28 cellular contexts compared by ENCODE assay signal in the genomic region with DNA sequence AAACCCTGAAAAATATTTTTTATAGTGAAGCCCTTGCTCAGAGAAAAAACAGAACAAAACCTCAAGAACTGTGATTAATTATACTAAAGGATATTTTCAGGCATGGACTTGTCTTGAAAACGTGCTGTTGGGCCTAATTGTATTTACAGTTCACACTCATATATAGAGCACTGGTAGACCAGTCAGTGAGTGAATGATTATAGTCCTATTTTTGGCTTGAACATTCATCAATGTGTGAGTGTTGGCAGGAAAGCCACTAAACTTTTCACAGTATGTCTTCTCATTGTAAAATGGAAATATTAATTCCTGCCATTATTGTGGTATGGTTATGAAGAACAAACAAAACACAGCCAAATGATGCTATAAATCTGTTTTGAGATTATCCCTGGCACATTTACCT.
"Had no signal": no experiment of that assay in that cellular context is flagged by ENCODE, and none has a peak within 500 bp of the region (broad histone marks: within the 10 kb centered on the region; RNA-seq: fewer than 3 reads in every experiment).

No MANE protein-coding gene starts in this region.

- H3K4me1 ChIP-seq: SJSA1 had no signal

- DNase-seq: Kasumi-1, KG1, MG63, NCI-H1048, NCI-H1092 treated with DMSO at 0.1 percent for 48 hours, NCI-H1105 treated with DMSO at 0.1 percent for 48 hours, NCI-H1436, NCI-H146, NCI-H1694, NCI-H187, NCI-H1930, NCI-H2029 treated with DMSO at 0.1 percent for 48 hours, NCI-H2171 treated with DMSO at 0.1 percent for 48 hours, NCI-H2227 treated with DMSO at 0.1 percent for 48 hours, NCI-H345, NCI-H446, NCI-H510A treated with DMSO at 0.1 percent for 48 hours, NCI-H524 treated with DMSO at 0.1 percent for 48 hours, NCI-H774, PC-9, Right ventricle myocardium superior, SHP77 treated with DMSO at 0.1 percent for 48 hours, SK-N-SH, SW 1271 had no signal

- H3K36me3 ChIP-seq: MG63, SJSA1 had no signal

- H3K27ac ChIP-seq: PC-9, RWPE1, SJSA1 had no signal

- H3K27me3 ChIP-seq: MG63, SJSA1 had no signal

- ATAC-seq: K562, Panc1 had no signal

- H3K4me3 ChIP-seq: K562, MG63, PC-9, SJSA1 had no signal

- H3K9me3 ChIP-seq: MG63, SJSA1, SK-N-SH had no signal
